ENCODE assay signal across 17 cellular contexts in genomic region chr7:39650676-39651075, GRCh38. TPM values are rescaled to one million over a fixed set of nuclear protein-coding genes. Genes with fewer than 3 reads are reported as not detected.
DNase-seq lines count a peak whose midpoint lies in the region; ATAC-seq and TF ChIP-seq lines count a peak whose summit lies in the region.
"Had no signal": no experiment of that assay in that cellular context is flagged by ENCODE, and none has a peak within 500 bp of the region (broad histone marks: within the 10 kb centered on the region; RNA-seq: fewer than 3 reads in every experiment).

No MANE protein-coding gene starts in this region.

- peak overlapping the region; percentile 64 for H2BK120ac ChIP-seq in mesenchymal stem cell (ENCODE audit: low read depth, low read length)

- no peaks in the 10 kb centered on the region for H3K27me3 ChIP-seq in ACC112 (ENCODE audit: insufficient read depth, low read length)
- no peaks in the 10 kb centered on the region for H3K27me3 ChIP-seq in mesenchymal stem cell (ENCODE audit: control insufficient read depth in 1 of 2, insufficient read depth in 1 of 2, low read length in 2 of 2)
- H3K27me3 ChIP-seq: vagina had no signal

- peak overlapping the region; percentile 51 for H2AK5ac ChIP-seq in mesenchymal stem cell (ENCODE audit: low read length, severe bottlenecking)

- H3K4me3 ChIP-seq in ACC112 (ENCODE audit: low read depth, low read length) = peak overlapping the region; percentile 60
- H3K4me3 ChIP-seq in mesenchymal stem cell (ENCODE audit: insufficient read depth in 1 of 2, low read depth in 1 of 2, low read length in 2 of 2) = peak overlapping the region in 1 of 2 experiments; percentile 61
- H3K4me3 ChIP-seq: A549, PC-9, vagina had no signal

- peak overlapping the region in 1 of 2 experiments; percentile 39 for H2BK12ac ChIP-seq in mesenchymal stem cell (ENCODE audit: low read length in 2 of 2)

- no peak overlapping the region for H3K27ac Mint-ChIP-seq in activated CD4-positive, alpha-beta memory T cell treated with anti-CD3 and anti-CD28 coated beads, Interleukin-2, amount 10 ng/mL, durations not matched to agents 7 days and 5 days
- H3K27ac Mint-ChIP-seq in natural killer cell = no peak overlapping the region
- H3K27ac Mint-ChIP-seq: activated naive CD4-positive, alpha-beta T cell treated with anti-CD3 and anti-CD28 coated beads for 36 hours had no signal

- no peaks in the 10 kb centered on the region for H3K27me3 Mint-ChIP-seq in activated CD4-positive, alpha-beta memory T cell treated with anti-CD3 and anti-CD28 coated beads, Interleukin-2, amount 10 ng/mL, durations not matched to agents 7 days and 5 days
- no peaks in the 10 kb centered on the region for H3K27me3 Mint-ChIP-seq in natural killer cell (ENCODE audit: low read depth in 2 of 2)

- H3K27ac ChIP-seq in ACC112 (ENCODE audit: low read depth, low read length) = peak overlapping the region; percentile 76
- H3K27ac ChIP-seq in mesenchymal stem cell (ENCODE audit: low read length, poor library complexity, severe bottlenecking) = peak overlapping the region; percentile 47
- H3K27ac ChIP-seq: A549, PC-9, vagina had no signal

- intact Hi-C loops in natural killer cell (cut with micrococcal nuclease) = no loop called here

- no peak overlapping the region for H3K23ac ChIP-seq in mesenchymal stem cell (ENCODE audit: low read length in 2 of 2)

- peak overlapping the region; percentile 55 for H3K9ac ChIP-seq in mesenchymal stem cell (ENCODE audit: low read length)

- no peak overlapping the region for H2BK5ac ChIP-seq in mesenchymal stem cell (ENCODE audit: low read depth, low read length, poor library complexity, severe bottlenecking)

- H3K36me3 Mint-ChIP-seq in activated CD4-positive, alpha-beta memory T cell treated with anti-CD3 and anti-CD28 coated beads, Interleukin-2, amount 10 ng/mL, durations not matched to agents 7 days and 5 days (ENCODE audit: low read depth) = peaks cover 10% of the 10 kb centered on the region
- H3K36me3 Mint-ChIP-seq in natural killer cell = no peaks in the 10 kb centered on the region

- peak overlapping the region; percentile 67 for H2AFZ ChIP-seq in ACC112 (ENCODE audit: low read length, unreplicated experiment)
- H2AFZ ChIP-seq in mesenchymal stem cell (ENCODE audit: low read depth, low read length) = no peak overlapping the region
- H2AFZ ChIP-seq: PC-9 had no signal

- POLR2A ChIA-PET in activated CD4-positive, alpha-beta memory T cell treated with anti-CD3 and anti-CD28 coated beads, Interleukin-2, amount 10 ng/mL, durations not matched to agents 7 days and 5 days (lab: Charles Lee) = no interaction called here

- H3K4me1 Mint-ChIP-seq in activated CD4-positive, alpha-beta memory T cell treated with anti-CD3 and anti-CD28 coated beads, Interleukin-2, amount 10 ng/mL, durations not matched to agents 7 days and 5 days = no peaks in the 10 kb centered on the region
- H3K4me1 Mint-ChIP-seq in natural killer cell = peaks cover 24 to 30% of the 10 kb centered on the region in 2 donors
- H3K4me1 Mint-ChIP-seq: neural crest cell had no signal

- H3K36me3 ChIP-seq in ACC112 (ENCODE audit: insufficient read depth, low read length) (peaks cover 15% of the 10 kb centered on the region; the same call in 1 of the 2 replicates), mesenchymal stem cell (ENCODE audit: control insufficient read depth in 1 of 2, insufficient read depth in 2 of 2, low read depth in 1 of 2, low read length in 2 of 2) (peaks cover 3 to 24% of the 10 kb centered on the region in 2 experiments)
- H3K36me3 ChIP-seq: vagina had no signal

- H3K79me1 ChIP-seq in mesenchymal stem cell (replicated peaks; ENCODE audit: low read length, poor library complexity, severe bottlenecking) = peaks cover 20% of the 10 kb centered on the region

- WGBS in mesenchymal stem cell = 94% methylated on average over 3 of the region's 4 CpGs

- peaks cover 70% of the 10 kb centered on the region for H3K79me2 ChIP-seq in ACC112 (ENCODE audit: control insufficient read depth, insufficient read depth, low read length, unreplicated experiment)

- H4K91ac ChIP-seq in mesenchymal stem cell (ENCODE audit: low read length) = peak overlapping the region; percentile 11

- H3K9me3 Mint-ChIP-seq in activated CD4-positive, alpha-beta memory T cell treated with anti-CD3 and anti-CD28 coated beads, Interleukin-2, amount 10 ng/mL, durations not matched to agents 7 days and 5 days = peaks cover 6% of the 10 kb centered on the region
- no peaks in the 10 kb centered on the region for H3K9me3 Mint-ChIP-seq in natural killer cell

- DNase-seq in HS-5 (ENCODE audit: low read depth) = peak; percentile 66
- DNase-seq in mesenchymal stem cell = peak; percentile 28
- no peak for DNase-seq in glomerular visceral epithelial cell (ENCODE audit: extremely low spot score)
- DNase-seq in activated CD4-positive, alpha-beta memory T cell treated with anti-CD3 and anti-CD28 coated beads, Interleukin-2, amount 10 ng/mL, durations not matched to agents 7 days and 5 days = no peak
- DNase-seq in stimulated activated CD4-positive, alpha-beta T cell treated with anti-CD3 and anti-CD28 coated beads, Interleukin-12 subunit alpha, Interleukin-12 subunit beta, amount 100 ng/mL, for 4 hours = no peak
- no peak for DNase-seq in natural killer cell
- DNase-seq: activated CD8-positive, alpha-beta memory T cell treated with anti-CD3 and anti-CD28 coated beads for 24 hours; activated naive CD4-positive, alpha-beta T cell treated with anti-CD3 and anti-CD28 coated beads for 36 hours; kidney glomerular epithelial cell; PC-9; stimulated activated CD8-positive, alpha-beta memory T cell treated with anti-CD3 and anti-CD28 coated beads, Interleukin-4, amount 100 ng/mL, for 48 hours; T1000 had no signal

- H3K4me3 Mint-ChIP-seq in activated CD4-positive, alpha-beta memory T cell treated with anti-CD3 and anti-CD28 coated beads, Interleukin-2, amount 10 ng/mL, durations not matched to agents 7 days and 5 days = no peak overlapping the region
- no peak overlapping the region for H3K4me3 Mint-ChIP-seq in natural killer cell
- H3K4me3 Mint-ChIP-seq: activated naive CD4-positive, alpha-beta T cell treated with anti-CD3 and anti-CD28 coated beads for 36 hours; neural crest cell had no signal

- peaks cover 3% of the 10 kb centered on the region for H3K9me3 ChIP-seq in mesenchymal stem cell (ENCODE audit: control insufficient read depth, low read length)
- H3K9me3 ChIP-seq: vagina had no signal

- H3K4ac ChIP-seq in mesenchymal stem cell (ENCODE audit: low read depth in 1 of 2, low read length in 2 of 2) = peak overlapping the region in 1 of 2 experiments; percentile 69

- peak overlapping the region; percentile 35 for H4K8ac ChIP-seq in mesenchymal stem cell (ENCODE audit: low read length)

- peak; percentile 59 for ATAC-seq in esophagus mucosa
- no peak for ATAC-seq in natural killer cell
- ATAC-seq: A549 had no signal

- H3K14ac ChIP-seq in mesenchymal stem cell (ENCODE audit: low read length in 2 of 2) = no peak overlapping the region

- no peak for TF ChIP-seq CTCF in natural killer cell (IDR thresholded peaks at IDR 0.05)

- CTCF ChIA-PET in activated CD4-positive, alpha-beta memory T cell treated with anti-CD3 and anti-CD28 coated beads, Interleukin-2, amount 10 ng/mL, durations not matched to agents 7 days and 5 days (lab: Charles Lee) = no interaction called here

- no peak overlapping the region for H3K4me2 ChIP-seq in mesenchymal stem cell (ENCODE audit: low read length, poor library complexity, severe bottlenecking)
- H3K4me2 ChIP-seq: A549, PC-9 had no signal

- H3K18ac ChIP-seq in mesenchymal stem cell (ENCODE audit: low read depth in 1 of 2, low read length in 2 of 2) = peak overlapping the region; percentile 52 to 79

- H3K4me1 ChIP-seq in ACC112 (ENCODE audit: control insufficient read depth, insufficient read depth, low read length, unreplicated experiment) (peaks cover 29% of the 10 kb centered on the region), mesenchymal stem cell (ENCODE audit: control insufficient read depth, insufficient read depth, low read depth, low read length) (peaks cover 5% of the 10 kb centered on the region)
- H3K4me1 ChIP-seq: A549 had no signal

- no peak overlapping the region for H2BK15ac ChIP-seq in mesenchymal stem cell (ENCODE audit: low read depth, poor library complexity, severe bottlenecking)

RNA-seq across cellular contexts. Expression of gene RALA, which starts 27.3 kb away (rescaled TPM):
- total RNA-seq in esophagus mucosa (48.2 TPM), natural killer cell (10 to 100 TPM; 10.2 to 22.0 (median 16.8) TPM)
- polyA plus RNA-seq in mesenchymal stem cell (2013, experiment 1 of 2) = 51.2 TPM
- 54.6 TPM for polyA plus RNA-seq in mesenchymal stem cell (2013, experiment 2 of 2)
- 10 to 100 TPM; 27.8 to 29.6 TPM for total RNA-seq in activated CD4-positive, alpha-beta memory T cell treated with anti-CD3 and anti-CD28 coated beads, Interleukin-2, amount 10 ng/mL, durations not matched to agents 7 days and 5 days

Comparison
In these comparisons a context has a peak if more than half of its experiments do, and no peak if none do; other contexts are left out.
1. DNase-seq: peak in HS-5 (single experiment) and mesenchymal stem cell (single experiment); none in glomerular visceral epithelial cell (single experiment), activated CD4-positive, alpha-beta memory T cell treated with anti-CD3 and anti-CD28 coated beads, Interleukin-2, amount 10 ng/mL, durations not matched to agents 7 days and 5 days (single experiment), stimulated activated CD4-positive, alpha-beta T cell treated with anti-CD3 and anti-CD28 coated beads, Interleukin-12 subunit alpha, Interleukin-12 subunit beta, amount 100 ng/mL, for 4 hours (single experiment) and natural killer cell (single experiment).